In genomic region chr14:68911594-68912227, GRCh38 we compare ENCODE assay signal across 8 cellular contexts.
DNase-seq lines count a peak whose midpoint lies in the region; ATAC-seq and TF ChIP-seq lines count a peak whose summit lies in the region.

No MANE protein-coding gene starts in this region.

- DNase-seq in A172 (ENCODE audit: low spot score), result peak; percentile 71
- peak; percentile 91 for DNase-seq in GM19238 (ENCODE audit: insufficient read length, low spot score)
- DNase-seq in LoVo (ENCODE audit: low spot score), result peak; percentile 61
- peak; percentile 39 for DNase-seq in SHP77 treated with DMSO at 0.1 percent for 48 hours (lab: John Stamatoyannopoulos, UW)
- peak; percentile 89 for DNase-seq in activated effector memory CD4-positive, alpha-beta T cell treated with anti-CD3 and anti-CD28 coated beads, Interleukin-2, amount 50 U/mL, for 16 hours
- DNase-seq in foreskin melanocyte, result peak; percentile 46
- DNase-seq in omental fat pad (ENCODE audit: low spot score), result peak; percentile 50

- ATAC-seq in omental fat pad (ENCODE audit: low FRiP score), result peak; percentile 81

- peak overlapping the region; percentile 41 for H3K27ac ChIP-seq in temporal lobe (ENCODE audit: low read depth, low read length)

- TF ChIP-seq CTCF in omental fat pad (IDR thresholded peaks at IDR 0.05), result peak in 2 of 3 donors; percentile 69 to 99

Comparison
In these comparisons a context has a peak if more than half of its experiments do, and no peak if none do; other contexts are left out.
1. Peak in every context shown above with its lines: DNase-seq, ATAC-seq and H3K27ac ChIP-seq.
2. DNase-seq: peak in every context shown above with its lines; median percentile 91 in GM19238; 89 in activated effector memory CD4-positive, alpha-beta T cell treated with anti-CD3 and anti-CD28 coated beads, Interleukin-2, amount 50 U/mL, for 16 hours; 71 in A172; 61 in LoVo; 50 in omental fat pad; 46 in foreskin melanocyte; 39 in SHP77 treated with DMSO at 0.1 percent for 48 hours.